Comparison of ENCODE assay signal across 8 cellular contexts in the genomic region with DNA sequence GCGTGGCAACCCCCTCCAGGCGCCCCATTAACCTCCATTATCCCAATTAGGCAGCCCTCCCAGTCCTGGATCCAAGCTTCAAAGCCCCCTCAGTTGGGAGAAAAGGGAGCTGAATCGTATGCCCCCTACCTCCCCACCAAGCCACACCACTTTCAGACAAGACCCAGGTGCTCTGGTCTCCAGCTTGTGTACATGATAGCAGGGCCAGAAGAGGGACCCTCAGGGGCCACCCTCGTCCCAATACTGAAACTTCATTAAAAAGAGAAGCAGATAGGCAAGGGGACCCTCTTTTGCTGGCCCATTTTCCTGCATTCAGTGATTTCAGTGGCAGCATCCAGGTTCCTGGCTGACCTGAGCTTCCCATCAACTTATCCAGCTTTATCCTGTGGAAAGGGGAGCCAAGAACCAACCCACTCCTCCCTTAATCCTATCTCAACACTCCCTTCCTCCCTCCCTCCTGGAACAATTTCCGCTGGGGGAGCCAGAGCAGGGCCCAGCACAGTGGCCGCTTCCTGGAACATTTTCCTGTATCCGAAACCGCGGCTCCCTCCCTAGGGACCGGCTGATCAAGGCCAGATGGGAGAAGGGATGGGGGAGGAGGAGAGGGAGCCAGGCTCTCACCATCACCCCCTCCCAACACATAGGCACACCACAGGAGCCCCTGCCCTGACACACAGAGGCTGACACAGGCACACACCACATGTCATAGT. TPM values are rescaled to one million over a fixed set of nuclear protein-coding genes. Genes with fewer than 3 reads are reported as not detected.
DNase-seq lines count a peak whose midpoint lies in the region; ATAC-seq and TF ChIP-seq lines count a peak whose summit lies in the region.

No MANE protein-coding gene starts in this region.

- peak overlapping the region; percentile 76 to 78 for H3K27ac ChIP-seq in right atrium auricular region

- no peak overlapping the region for H3K27ac Mint-ChIP-seq in activated CD4-positive, alpha-beta memory T cell treated with anti-CD3 and anti-CD28 coated beads for 36 hours
- peak overlapping the region; percentile 93 for H3K27ac Mint-ChIP-seq in stimulated activated memory B cell treated with anti-CD40 and anti-IgM and Interleukin-4, amounts not matched to agents 10 μg/mL and 1 μg/mL and 100 μg/mL, for 72 hours

- no peaks in the 10 kb centered on the region for H3K9me3 ChIP-seq in right atrium auricular region

- peak; percentile 37 for ATAC-seq in stimulated activated memory B cell treated with anti-CD40 and anti-IgM and Interleukin-4, amounts not matched to agents 10 μg/mL and 1 μg/mL and 100 μg/mL, for 72 hours

- intact Hi-C loops in activated CD4-positive, alpha-beta memory T cell treated with anti-CD3 and anti-CD28 coated beads for 36 hours (cut with micrococcal nuclease): loop anchor here (1.0 kb wide), 2 partner anchors 21 to 186 kb away; no protein-coding TSS in a partner anchor
- intact Hi-C loops in posterior cingulate gyrus (cut with DNase I): loop anchor here (1.0 to 2.0 kb wide), 2 partner anchors 20 to 133 kb away; no protein-coding TSS in a partner anchor

- H3K27me3 ChIP-seq in right atrium auricular region: no peaks in the 10 kb centered on the region

- H3K27me3 Mint-ChIP-seq in activated CD4-positive, alpha-beta memory T cell treated with anti-CD3 and anti-CD28 coated beads for 36 hours: no peaks in the 10 kb centered on the region
- no peaks in the 10 kb centered on the region for H3K27me3 Mint-ChIP-seq in stimulated activated memory B cell treated with anti-CD40 and anti-IgM and Interleukin-4, amounts not matched to agents 10 μg/mL and 1 μg/mL and 100 μg/mL, for 72 hours

- H3K36me3 Mint-ChIP-seq in activated CD4-positive, alpha-beta memory T cell treated with anti-CD3 and anti-CD28 coated beads for 36 hours: no peaks in the 10 kb centered on the region
- H3K36me3 Mint-ChIP-seq in stimulated activated memory B cell treated with anti-CD40 and anti-IgM and Interleukin-4, amounts not matched to agents 10 μg/mL and 1 μg/mL and 100 μg/mL, for 72 hours: no peaks in the 10 kb centered on the region

- POLR2A ChIA-PET in activated CD4-positive, alpha-beta memory T cell treated with anti-CD3 and anti-CD28 coated beads for 36 hours (lab: Charles Lee): interaction anchor here (0.8 to 2.4 kb wide), 6 partner anchors 21 to 340 kb away, joined by 3 to 21 read pairs (median 4); partner anchors contain the start of genes AAAS, EIF4B and SP1

- DNase-seq in DMS 273 (lab: John Stamatoyannopoulos, UW; ENCODE audit: unreplicated experiment): peak; percentile 59
- DNase-seq in DMS 273 treated with DMSO at 0.1 percent for 48 hours (lab: John Stamatoyannopoulos, UW): no peak
- DNase-seq in activated CD4-positive, alpha-beta memory T cell treated with anti-CD3 and anti-CD28 coated beads for 36 hours: no peak
- no peak for DNase-seq in right atrium auricular region (ENCODE audit: low spot score)
- no peak for DNase-seq in posterior cingulate gyrus
- DNase-seq in stimulated activated naive CD4-positive, alpha-beta T cell treated with Interleukin-2 at 50 U/mL for 16 hours (lab: John Stamatoyannopoulos, UW): no peak
- no peak for DNase-seq in COLO829 (ENCODE audit: low spot score)

- CTCF ChIA-PET in activated CD4-positive, alpha-beta memory T cell treated with anti-CD3 and anti-CD28 coated beads for 36 hours (lab: Charles Lee): interaction anchor here (0.5 to 7.2 kb wide), 54 partner anchors 8 to 298 kb away, joined by 3 to 252 read pairs (median 5); partner anchors contain the start of genes AAAS, AMHR2, CSAD and ESPL1

- H3K36me3 ChIP-seq in right atrium auricular region: no peaks in the 10 kb centered on the region

- TF ChIP-seq CTCF in right atrium auricular region (IDR thresholded peaks at IDR 0.05): peak in 1 of 2 donors; percentile 7

- H3K4me3 Mint-ChIP-seq in activated CD4-positive, alpha-beta memory T cell treated with anti-CD3 and anti-CD28 coated beads for 36 hours: peak overlapping the region; percentile 92
- H3K4me3 Mint-ChIP-seq in stimulated activated memory B cell treated with anti-CD40 and anti-IgM and Interleukin-4, amounts not matched to agents 10 μg/mL and 1 μg/mL and 100 μg/mL, for 72 hours: peak overlapping the region; percentile 99

- H3K4me3 ChIP-seq in right atrium auricular region: peak overlapping the region in 1 of 2 donors; percentile 73

- peaks cover 9% of the 10 kb centered on the region for H3K4me1 Mint-ChIP-seq in activated CD4-positive, alpha-beta memory T cell treated with anti-CD3 and anti-CD28 coated beads for 36 hours (ENCODE audit: low read depth)
- peaks cover 23% of the 10 kb centered on the region for H3K4me1 Mint-ChIP-seq in stimulated activated memory B cell treated with anti-CD40 and anti-IgM and Interleukin-4, amounts not matched to agents 10 μg/mL and 1 μg/mL and 100 μg/mL, for 72 hours

- H3K9me3 Mint-ChIP-seq in activated CD4-positive, alpha-beta memory T cell treated with anti-CD3 and anti-CD28 coated beads for 36 hours: no peaks in the 10 kb centered on the region
- no peaks in the 10 kb centered on the region for H3K9me3 Mint-ChIP-seq in stimulated activated memory B cell treated with anti-CD40 and anti-IgM and Interleukin-4, amounts not matched to agents 10 μg/mL and 1 μg/mL and 100 μg/mL, for 72 hours

- peaks cover 0 to 16% of the 10 kb centered on the region in 2 donors for H3K4me1 ChIP-seq in right atrium auricular region

RNA-seq across cellular contexts. Expression of gene SP7, which starts 9.5 kb away (rescaled TPM):
- not detected for total RNA-seq in activated CD4-positive, alpha-beta memory T cell treated with anti-CD3 and anti-CD28 coated beads for 36 hours
- not detected for total RNA-seq in right atrium auricular region

RNA-seq across cellular contexts. Expression of gene AAAS, which starts 24.2 kb away (rescaled TPM):
- 10 to 100 TPM; 74.5 to 80.7 TPM for total RNA-seq in activated CD4-positive, alpha-beta memory T cell treated with anti-CD3 and anti-CD28 coated beads for 36 hours
- 10 to 100 TPM; 30.4 to 30.8 TPM for total RNA-seq in right atrium auricular region

RNA-seq across cellular contexts. Expression of gene SP1, which starts 34.3 kb away (rescaled TPM):
- 10 to 100 TPM; 66.1 to 72.8 TPM for total RNA-seq in activated CD4-positive, alpha-beta memory T cell treated with anti-CD3 and anti-CD28 coated beads for 36 hours
- total RNA-seq in right atrium auricular region: 10 to 100 TPM; 21.2 to 36.6 TPM

RNA-seq across cellular contexts. Expression of gene MYG1, which starts 46.1 kb away (rescaled TPM):
- total RNA-seq in activated CD4-positive, alpha-beta memory T cell treated with anti-CD3 and anti-CD28 coated beads for 36 hours: 10 to 100 TPM; 77.9 to 82.5 TPM
- 10 to 100 TPM; 26.9 to 28.3 TPM for total RNA-seq in right atrium auricular region

RNA-seq across cellular contexts. Expression of gene PFDN5, which starts 50.3 kb away (rescaled TPM):
- total RNA-seq in activated CD4-positive, alpha-beta memory T cell treated with anti-CD3 and anti-CD28 coated beads for 36 hours: 100 to 1,000 TPM; 354 to 359 TPM
- 100 to 1,000 TPM; 416 to 549 TPM for total RNA-seq in right atrium auricular region
